10 cellular contexts compared by ENCODE assay signal in the genomic region with DNA sequence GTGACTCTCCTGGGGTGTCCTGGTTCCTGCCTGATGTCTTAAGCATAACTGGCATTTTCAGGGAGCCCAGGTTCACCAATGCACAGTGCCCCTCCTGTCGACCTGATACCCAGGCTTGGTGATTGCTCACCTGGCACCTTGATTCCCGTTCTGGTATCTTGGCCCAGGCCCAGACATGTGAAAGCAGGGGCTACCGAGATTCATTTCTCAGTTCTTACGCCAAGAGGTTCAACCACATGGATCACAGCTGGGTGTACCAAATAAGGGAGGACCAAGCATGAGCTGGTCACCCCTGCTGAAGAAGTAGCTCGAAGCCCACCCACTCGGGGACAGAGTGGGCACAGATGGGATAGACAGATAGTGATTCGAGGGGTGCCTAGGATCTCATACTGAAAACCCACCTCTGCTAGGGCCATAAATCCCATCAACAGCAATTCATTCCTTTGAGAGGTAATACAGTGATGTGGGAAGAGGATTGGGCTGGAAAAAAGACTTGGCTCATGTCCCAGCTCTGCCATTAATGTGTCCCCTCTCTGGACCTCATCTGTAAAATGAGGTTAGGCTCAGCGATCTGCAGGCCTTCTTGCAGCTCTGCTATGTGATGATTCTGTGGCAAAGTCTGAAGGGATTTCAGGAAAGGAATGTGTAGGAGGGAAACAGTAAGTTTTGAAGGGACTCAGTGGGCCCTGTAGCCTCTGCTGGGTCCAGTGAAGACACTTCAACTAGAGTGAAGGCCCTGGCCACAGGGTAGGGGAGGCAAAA. TPM values are rescaled to one million over a fixed set of nuclear protein-coding genes. Genes with fewer than 3 reads are reported as not detected.
DNase-seq lines count a peak whose midpoint lies in the region; ATAC-seq and TF ChIP-seq lines count a peak whose summit lies in the region.
"Had no signal": no experiment of that assay in that cellular context is flagged by ENCODE, and none has a peak within 500 bp of the region (broad histone marks: within the 10 kb centered on the region; RNA-seq: fewer than 3 reads in every experiment).

No MANE protein-coding gene starts in this region.

- H3K27ac Mint-ChIP-seq in nephron progenitor cell: peak overlapping the region; percentile 36
- H3K27ac Mint-ChIP-seq: stimulated activated memory B cell treated with anti-CD40 and anti-IgM and Interleukin-4, amounts not matched to agents 10 μg/mL and 1 μg/mL and 100 μg/mL, for 72 hours had no signal

- peak overlapping the region; percentile 12 for H3K4me3 Mint-ChIP-seq in nephron progenitor cell
- H3K4me3 Mint-ChIP-seq: stimulated activated memory B cell treated with anti-CD40 and anti-IgM and Interleukin-4, amounts not matched to agents 10 μg/mL and 1 μg/mL and 100 μg/mL, for 72 hours had no signal

- ATAC-seq in right cardiac atrium: no peak
- ATAC-seq in Right ventricle myocardium superior (ENCODE audit: poor library complexity): no peak
- ATAC-seq: stimulated activated memory B cell treated with anti-CD40 and anti-IgM and Interleukin-4, amounts not matched to agents 10 μg/mL and 1 μg/mL and 100 μg/mL, for 72 hours had no signal

- intact Hi-C loops in right cardiac atrium (cut with DNase I) (no loop called here), Right ventricle myocardium superior (cut with DNase I) (no loop called here), vagina (cut with DNase I) (loop anchor here (5.0 kb wide), 1 partner anchor 35 kb away; the partner anchor contains the start of gene SRP9)

- H3K4me1 ChIP-seq in right cardiac atrium (ENCODE audit: control insufficient read depth, insufficient read depth, low read length) (peaks cover 33% of the 10 kb centered on the region), duodenal mucosa (ENCODE audit: control insufficient read depth in 1 of 2, insufficient read depth in 2 of 2, low read length in 2 of 2) (peaks cover 55 to 56% of the 10 kb centered on the region in 2 donors), vagina (peaks cover 71% of the 10 kb centered on the region)

- no peaks in the 10 kb centered on the region for H3K36me3 ChIP-seq in duodenal mucosa (ENCODE audit: control insufficient read depth in 1 of 2, insufficient read depth in 2 of 2, low read length in 2 of 2)
- no peaks in the 10 kb centered on the region for H3K36me3 ChIP-seq in vagina

- H3K9me3 ChIP-seq in right cardiac atrium (ENCODE audit: control insufficient read depth, low read length): no peaks in the 10 kb centered on the region
- H3K9me3 ChIP-seq in duodenal mucosa (ENCODE audit: control insufficient read depth in 1 of 2, low read length in 2 of 2): no peaks in the 10 kb centered on the region
- H3K9me3 ChIP-seq in vagina: no peaks in the 10 kb centered on the region

- peaks cover 68% of the 10 kb centered on the region for H3K4me1 Mint-ChIP-seq in nephron progenitor cell

- peaks cover 4% of the 10 kb centered on the region for H3K27me3 Mint-ChIP-seq in nephron progenitor cell (ENCODE audit: low read depth, poor library complexity)

- no peaks in the 10 kb centered on the region for H3K36me3 Mint-ChIP-seq in nephron progenitor cell (ENCODE audit: low read depth)
- H3K36me3 Mint-ChIP-seq: stimulated activated memory B cell treated with anti-CD40 and anti-IgM and Interleukin-4, amounts not matched to agents 10 μg/mL and 1 μg/mL and 100 μg/mL, for 72 hours had no signal

- 68% methylated on average over 8 of the region's 8 CpGs for WGBS in right cardiac atrium

- H3K27ac ChIP-seq in right cardiac atrium (ENCODE audit: low read length) (peak overlapping the region; percentile 74), duodenal mucosa (ENCODE audit: low read depth, low read length) (peak overlapping the region; percentile 22), vagina (peak overlapping the region; percentile 96)

- DNase-seq in right cardiac atrium (peak in 1 of 3 donors; percentile 56), Right ventricle myocardium superior (no peak), nephron progenitor cell (no peak), vagina (ENCODE audit: extremely low spot score in 2 of 2) (no peak), activated T-cell treated with anti-CD3 and anti-CD28 coated beads for 4 hours (no peak), 8988T (no peak)
- DNase-seq in stimulated activated naive CD4-positive, alpha-beta T cell (lab: John Stamatoyannopoulos, UW): no peak
- DNase-seq: activated effector memory CD4-positive, alpha-beta T cell treated with Interleukin-2 at 50 U/mL for 16 hours had no signal

- H3K9me3 Mint-ChIP-seq in nephron progenitor cell: no peaks in the 10 kb centered on the region
- H3K9me3 Mint-ChIP-seq: stimulated activated memory B cell treated with anti-CD40 and anti-IgM and Interleukin-4, amounts not matched to agents 10 μg/mL and 1 μg/mL and 100 μg/mL, for 72 hours had no signal

- H3K4me3 ChIP-seq in right cardiac atrium (ENCODE audit: low read length) (no peak overlapping the region), duodenal mucosa (ENCODE audit: low read depth in 1 of 2, low read length in 2 of 2) (no peak overlapping the region), vagina (peak overlapping the region in 1 of 2 donors; percentile 27)

- H3K9ac ChIP-seq in duodenal mucosa (ENCODE audit: low read depth in 1 of 2, low read length in 2 of 2): no peak overlapping the region

- no peak for TF ChIP-seq POLR2A in vagina (IDR thresholded peaks at IDR 0.05)

- no peaks in the 10 kb centered on the region for H3K27me3 ChIP-seq in right cardiac atrium (ENCODE audit: control insufficient read depth, insufficient read depth)
- H3K27me3 ChIP-seq in duodenal mucosa (ENCODE audit: control insufficient read depth in 1 of 2, insufficient read depth in 2 of 2, low read length in 2 of 2): no peaks in the 10 kb centered on the region
- H3K27me3 ChIP-seq in vagina: no peaks in the 10 kb centered on the region

- TF ChIP-seq CTCF in nephron progenitor cell (IDR thresholded peaks at IDR 0.05) (no peak), vagina (IDR thresholded peaks at IDR 0.05) (no peak)

RNA-seq across cellular contexts. Expression of gene EPHX1, which starts 2.7 kb away (rescaled TPM):
- total RNA-seq in right cardiac atrium (10 to 100 TPM; 47.3 to 65.0 (median 56.8) TPM), Right ventricle myocardium superior (68.6 TPM), vagina (142 TPM)
- 54.0 TPM for polyA plus RNA-seq in right cardiac atrium

RNA-seq across cellular contexts. Expression of gene SRP9, which starts 35.0 kb away (rescaled TPM):
- 100 to 1,000 TPM; 193 to 245 (median 219) TPM for total RNA-seq in right cardiac atrium
- polyA plus RNA-seq in right cardiac atrium: 259 TPM
- 188 TPM for total RNA-seq in Right ventricle myocardium superior
- 120 TPM for total RNA-seq in vagina

Comparison
In these comparisons a context has a peak if more than half of its experiments do, and no peak if none do; other contexts are left out.
1. H3K27ac ChIP-seq: peak in every context shown above with its lines; median percentile 96 in vagina; 74 in right cardiac atrium; 22 in duodenal mucosa.